Comparison of ENCODE assay signal across 22 cellular contexts in genomic region chr2:79874015-79874414, GRCh38.
DNase-seq lines count a peak whose midpoint lies in the region; ATAC-seq, FAIRE-seq and TF ChIP-seq lines count a peak whose summit lies in the region.
"Had no signal": no experiment of that assay in that cellular context is flagged by ENCODE, and none has a peak within 500 bp of the region (broad histone marks: within the 10 kb centered on the region; RNA-seq: fewer than 3 reads in every experiment).

No MANE protein-coding gene starts in this region.

- H2BK12ac ChIP-seq in neuronal stem cell (ENCODE audit: low read length) = no peak overlapping the region

- H3K36me3 ChIP-seq in heart left ventricle (no peaks in the 10 kb centered on the region), neuronal stem cell (replicated peaks in 1 of 2; ENCODE audit: control insufficient read depth in 2 of 2, insufficient read depth in 2 of 2, low read length in 2 of 2) (peaks cover 0 to 4% of the 10 kb centered on the region in 2 donors), spleen (no peaks in the 10 kb centered on the region)
- H3K36me3 ChIP-seq: BE2C; BLaER1 treated with 17β-estradiol and CSF1 and Interleukin-3, amounts not matched to agents 10 nM and 100 nM had no signal

- no peak overlapping the region for H2BK15ac ChIP-seq in neuronal stem cell (ENCODE audit: low read length)

- no peak overlapping the region for H2AK5ac ChIP-seq in neuronal stem cell (ENCODE audit: low read depth, low read length)

- no peak overlapping the region for H3K18ac ChIP-seq in neuronal stem cell (ENCODE audit: low read length)

- H3K9ac ChIP-seq in neuronal stem cell (ENCODE audit: low read depth, low read length, poor library complexity) = no peak overlapping the region
- H3K9ac ChIP-seq: BLaER1 treated with 17β-estradiol and CSF1 and Interleukin-3, amounts not matched to agents 10 nM and 100 nM had no signal

- WGBS in heart left ventricle, 4 donors = 90 to 94% (median 91%) methylated on average over 18 of the region's 18 CpGs
- WGBS in neuronal stem cell (ENCODE audit: extremely low coverage in 2 of 2, insufficient read length in 2 of 2, insufficient replicate concordance in 1 of 2), 2 donors = no CpG with 5 or more reads among the region's 18 CpGs
- 89 to 96% (median 94%) methylated on average over 18 of the region's 18 CpGs for WGBS in spleen, 5 donors

- ATAC-seq in Right ventricle myocardium superior (ENCODE audit: poor library complexity) (no peak), heart left ventricle (no peak)
- ATAC-seq: A549, HCT116 had no signal

- no peak for TF ChIP-seq POLR2A in heart left ventricle (IDR thresholded peaks at IDR 0.05)
- no peak for TF ChIP-seq POLR2A in spleen (IDR thresholded peaks at IDR 0.05)

- DNase-seq in Right ventricle myocardium superior (peak; percentile 31), heart left ventricle (no peak), neuronal stem cell (ENCODE audit: low spot score) (no peak), spleen (peak; percentile 69), superior temporal gyrus (ENCODE audit: extremely low spot score) (no peak), D721Med (ENCODE audit: insufficient read length, low spot score) (no peak)
- DNase-seq: 8988T; ACHN; AML-193; BE2C; CD4-positive, alpha-beta T cell; CD8-positive, alpha-beta memory T cell; DMS53; DMS79 treated with DMSO at 0.1 percent for 48 hours; GF-D8; GOT3; H7 had no signal

- H3K27me3 ChIP-seq in heart left ventricle = no peaks in the 10 kb centered on the region
- no peaks in the 10 kb centered on the region for H3K27me3 ChIP-seq in neuronal stem cell (ENCODE audit: control insufficient read depth in 3 of 3, insufficient read depth in 3 of 3, low read depth in 1 of 3, low read length in 3 of 3)
- no peaks in the 10 kb centered on the region for H3K27me3 ChIP-seq in spleen (replicated peaks in 1 of 7)
- H3K27me3 ChIP-seq: BE2C; BLaER1 treated with 17β-estradiol and CSF1 and Interleukin-3, amounts not matched to agents 10 nM and 100 nM had no signal

- no peak overlapping the region for H2BK120ac ChIP-seq in neuronal stem cell (ENCODE audit: low read depth, low read length)

- H2AFZ ChIP-seq in neuronal stem cell (ENCODE audit: low read length) = no peak overlapping the region

- peak overlapping the region; percentile 66 for H3K4ac ChIP-seq in neuronal stem cell (ENCODE audit: low read length)

- H3K27ac ChIP-seq in heart left ventricle (no peak overlapping the region), neuronal stem cell (replicated peaks; ENCODE audit: low read length) (no peak overlapping the region), spleen (no peak overlapping the region)
- H3K27ac ChIP-seq: A549; BLaER1 treated with 17β-estradiol and CSF1 and Interleukin-3, amounts not matched to agents 10 nM and 100 nM had no signal

- no peak for FAIRE-seq in D721Med (lab: Jason Lieb, UNC)
- FAIRE-seq: A549, GM12891, GM18507 had no signal

- no peaks in the 10 kb centered on the region for H3K4me1 ChIP-seq in heart left ventricle
- H3K4me1 ChIP-seq in neuronal stem cell (ENCODE audit: control insufficient read depth in 2 of 2, insufficient read depth in 1 of 2, low read depth in 1 of 2, low read length in 2 of 2) = no peaks in the 10 kb centered on the region
- H3K4me1 ChIP-seq in spleen = no peaks in the 10 kb centered on the region
- H3K4me1 ChIP-seq: A549; BE2C; BLaER1 treated with 17β-estradiol and CSF1 and Interleukin-3, amounts not matched to agents 10 nM and 100 nM had no signal

- no peak overlapping the region for H4K8ac ChIP-seq in neuronal stem cell (ENCODE audit: low read depth, low read length)

- H3K79me1 ChIP-seq in neuronal stem cell (ENCODE audit: low read depth, low read length) = peaks cover 1% of the 10 kb centered on the region

- H3K23ac ChIP-seq in neuronal stem cell (ENCODE audit: low read depth, low read length, poor library complexity) = peak overlapping the region; percentile 44

- no peak overlapping the region for H4K91ac ChIP-seq in neuronal stem cell (ENCODE audit: low read depth, low read length, poor library complexity)

- intact Hi-C loops in Right ventricle myocardium superior (cut with DNase I) (no loop called here), heart left ventricle (cut with DNase I) (no loop called here), spleen (cut with DNase I; ENCODE audit: low total_unique reads) (no loop called here)

- no peak overlapping the region for H3K4me2 ChIP-seq in neuronal stem cell (ENCODE audit: insufficient read depth, low read length, poor library complexity, severe bottlenecking)
- H3K4me2 ChIP-seq: A549; BLaER1 treated with 17β-estradiol and CSF1 and Interleukin-3, amounts not matched to agents 10 nM and 100 nM had no signal

- no peak overlapping the region for H3K14ac ChIP-seq in neuronal stem cell (ENCODE audit: low read length)

- H3K9me3 ChIP-seq in heart left ventricle (no peaks in the 10 kb centered on the region), neuronal stem cell (replicated peaks in 1 of 2; ENCODE audit: control insufficient read depth in 2 of 2, insufficient read depth in 1 of 2, low read depth in 1 of 2, low read length in 2 of 2) (no peaks in the 10 kb centered on the region), spleen (peaks cover 0 to 4% (median 0%) of the 10 kb centered on the region in 8 donors)
- H3K9me3 ChIP-seq: A549, BE2C had no signal

- no peak overlapping the region for H2BK5ac ChIP-seq in neuronal stem cell (ENCODE audit: low read length)

- H3K4me3 ChIP-seq in heart left ventricle = no peak overlapping the region
- H3K4me3 ChIP-seq in neuronal stem cell (ENCODE audit: low read length in 2 of 2) = no peak overlapping the region
- no peak overlapping the region for H3K4me3 ChIP-seq in spleen
- H3K4me3 ChIP-seq: A549; BLaER1 treated with 17β-estradiol and CSF1 and Interleukin-3, amounts not matched to agents 10 nM and 100 nM had no signal

- TF ChIP-seq CTCF in heart left ventricle (IDR thresholded peaks at IDR 0.05) (no peak), spleen (IDR thresholded peaks at IDR 0.05 in 8 of 11, conservative IDR thresholded peaks at IDR 0.05 in 3 of 11) (no peak), D721Med (IDR thresholded peaks at IDR 0.05; ENCODE audit: insufficient read depth, missing control alignments) (no peak)

Comparison
In these comparisons a context has a peak if more than half of its experiments do, and no peak if none do; other contexts are left out.
1. DNase-seq: peak in Right ventricle myocardium superior (single experiment) and spleen (single experiment); none in heart left ventricle (0 of 5), neuronal stem cell (single experiment), superior temporal gyrus (single experiment) and D721Med (single experiment).